Comparison of ENCODE assay signal across 28 cellular contexts in genomic region chr15:25515633-25516032, GRCh38.
"Had no signal": no experiment of that assay in that cellular context is flagged by ENCODE, and none has a peak within 500 bp of the region (broad histone marks: within the 10 kb centered on the region; RNA-seq: fewer than 3 reads in every experiment).

No MANE protein-coding gene starts in this region.

- FAIRE-seq: TTC549 had no signal

- H3K36me3 ChIP-seq: ascending aorta had no signal

- H3K27me3 ChIP-seq: ascending aorta had no signal

- H3K4me3 ChIP-seq: ascending aorta had no signal

- H3K9me3 ChIP-seq: ascending aorta had no signal

- DNase-seq: activated B cell treated with CpG ODN at 0.5 μM for 24 hours; activated CD4-positive, alpha-beta memory T cell treated with anti-CD3 and anti-CD28 coated beads, Interleukin-2, amount 10 ng/mL, durations not matched to agents 7 days and 5 days; activated CD4-positive, alpha-beta T cell treated with anti-CD3 and anti-CD28 coated beads for 4 hours; activated CD4-positive, alpha-beta T cell treated with anti-CD3 and anti-CD28 coated beads, Interleukin-2, amount 10 ng/mL, durations not matched to agents 7 days and 5 days; activated CD4-positive, alpha-beta T cell treated with anti-CD3 and anti-CD28 coated beads, Interleukin-2, amount 50 U/mL, for 48 hours; activated CD4-positive, CD25-positive, alpha-beta regulatory T cell treated with anti-CD3 and anti-CD28 coated beads, Interleukin-2, amount 50 U/mL, for 72 hours; activated CD8-positive, alpha-beta memory T cell treated with anti-CD3 and anti-CD28 coated beads for 24 hours; activated CD8-positive, alpha-beta memory T cell treated with anti-CD3 and anti-CD28 coated beads, Interleukin-2, amount 10 ng/mL, durations not matched to agents 7 days and 5 days; activated CD8-positive, alpha-beta memory T cell treated with anti-CD3 and anti-CD28 coated beads, Interleukin-2, amount 50 U/mL, for 48 hours; activated CD8-positive, alpha-beta T cell treated with anti-CD3 and anti-CD28 coated beads, Interleukin-2, amount 10 ng/mL, durations not matched to agents 7 days and 5 days; activated effector memory CD4-positive, alpha-beta T cell treated with Interleukin-2 at 50 U/mL for 16 hours; activated gamma-delta T cell; activated naive CD4-positive, alpha-beta T cell treated with anti-CD3 and anti-CD28 coated beads, Interleukin-2, amount 10 ng/mL, durations not matched to agents 7 days and 5 days; activated naive CD4-positive, alpha-beta T cell treated with Interleukin-2 at 50 U/mL for 16 hours; activated naive CD8-positive, alpha-beta T cell treated with anti-CD3 and anti-CD28 coated beads, Interleukin-2, amount 10 ng/mL, durations not matched to agents 7 days and 5 days; activated naive CD8-positive, alpha-beta T cell treated with anti-CD3 and anti-CD28 coated beads, Interleukin-2, amount 50 U/mL, for 24 hours; activated T-cell treated with anti-CD3 and anti-CD28 coated beads, Interleukin-2, amount 50 U/mL, for 24 hours; activated T-cell treated with anti-CD3 and anti-CD28 coated beads, Interleukin-2, amount 50 U/mL, for 48 hours; amygdala; anterior cingulate cortex; central memory CD4-positive, alpha-beta T cell; SW 1271; T-helper 1 cell; T-helper 2 cell; T-helper 9 cell had no signal

- ATAC-seq: activated CD8-positive, alpha-beta memory T cell treated with anti-CD3 and anti-CD28 coated beads, Interleukin-2, amount 10 ng/mL, durations not matched to agents 7 days and 5 days; activated CD8-positive, alpha-beta T cell treated with anti-CD3 and anti-CD28 coated beads, Interleukin-2, amount 10 ng/mL, durations not matched to agents 7 days and 5 days; activated naive CD8-positive, alpha-beta T cell treated with anti-CD3 and anti-CD28 coated beads, Interleukin-2, amount 50 U/mL, for 24 hours had no signal

- H3K27ac ChIP-seq: ascending aorta, VCaP had no signal
